ENCODE assay signal across 8 cellular contexts in the genomic region with DNA sequence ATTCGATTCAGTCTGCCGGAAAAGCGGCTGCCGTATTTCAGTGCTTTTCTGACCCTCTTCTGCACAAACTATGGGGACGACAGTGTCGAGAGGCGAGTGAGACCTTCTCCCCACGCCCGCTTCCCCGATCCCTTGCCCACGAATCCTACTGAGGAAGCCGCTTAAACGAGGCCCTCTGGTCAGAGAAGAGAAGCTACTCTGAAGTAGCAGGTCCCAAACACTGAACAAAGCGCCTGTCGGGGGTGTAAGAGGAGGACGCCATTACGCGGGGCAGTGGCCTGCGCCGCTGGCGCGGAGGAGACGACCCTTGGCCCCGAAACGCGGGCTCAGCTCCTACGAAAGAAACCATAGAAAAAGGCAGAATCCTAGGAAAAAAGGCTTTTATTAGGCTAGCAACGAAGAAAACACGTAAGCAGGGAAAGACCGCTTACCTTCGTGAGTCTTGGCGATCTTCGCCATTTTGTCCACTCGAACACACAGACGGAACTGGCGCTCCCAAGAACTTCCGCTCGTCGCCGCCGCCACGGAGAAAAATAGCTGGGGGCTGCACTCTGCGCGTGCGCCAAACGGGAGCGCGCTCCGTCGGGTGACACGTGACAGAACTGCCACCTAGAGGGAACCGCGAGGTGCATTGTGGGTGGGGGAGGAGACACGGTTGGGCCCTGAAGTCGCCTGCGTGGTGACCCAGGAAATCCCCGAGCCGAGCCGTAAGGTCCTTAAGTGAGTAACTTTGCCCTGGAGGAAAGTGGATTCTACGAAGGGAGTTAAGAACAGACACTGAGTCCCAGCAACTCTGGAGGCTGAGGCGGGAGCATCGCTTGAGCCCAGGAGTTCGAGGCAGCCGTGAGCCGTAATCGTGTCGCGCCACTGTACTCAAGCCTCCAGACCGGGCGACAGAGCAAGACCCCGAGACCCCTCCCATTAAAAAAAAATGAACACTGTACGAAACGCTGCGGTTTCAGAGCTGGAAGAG. TPM values are rescaled to one million over a fixed set of nuclear protein-coding genes. Genes with fewer than 3 reads are reported as not detected.
DNase-seq lines count a peak whose midpoint lies in the region; ATAC-seq and TF ChIP-seq lines count a peak whose summit lies in the region.

A gene with protein sequence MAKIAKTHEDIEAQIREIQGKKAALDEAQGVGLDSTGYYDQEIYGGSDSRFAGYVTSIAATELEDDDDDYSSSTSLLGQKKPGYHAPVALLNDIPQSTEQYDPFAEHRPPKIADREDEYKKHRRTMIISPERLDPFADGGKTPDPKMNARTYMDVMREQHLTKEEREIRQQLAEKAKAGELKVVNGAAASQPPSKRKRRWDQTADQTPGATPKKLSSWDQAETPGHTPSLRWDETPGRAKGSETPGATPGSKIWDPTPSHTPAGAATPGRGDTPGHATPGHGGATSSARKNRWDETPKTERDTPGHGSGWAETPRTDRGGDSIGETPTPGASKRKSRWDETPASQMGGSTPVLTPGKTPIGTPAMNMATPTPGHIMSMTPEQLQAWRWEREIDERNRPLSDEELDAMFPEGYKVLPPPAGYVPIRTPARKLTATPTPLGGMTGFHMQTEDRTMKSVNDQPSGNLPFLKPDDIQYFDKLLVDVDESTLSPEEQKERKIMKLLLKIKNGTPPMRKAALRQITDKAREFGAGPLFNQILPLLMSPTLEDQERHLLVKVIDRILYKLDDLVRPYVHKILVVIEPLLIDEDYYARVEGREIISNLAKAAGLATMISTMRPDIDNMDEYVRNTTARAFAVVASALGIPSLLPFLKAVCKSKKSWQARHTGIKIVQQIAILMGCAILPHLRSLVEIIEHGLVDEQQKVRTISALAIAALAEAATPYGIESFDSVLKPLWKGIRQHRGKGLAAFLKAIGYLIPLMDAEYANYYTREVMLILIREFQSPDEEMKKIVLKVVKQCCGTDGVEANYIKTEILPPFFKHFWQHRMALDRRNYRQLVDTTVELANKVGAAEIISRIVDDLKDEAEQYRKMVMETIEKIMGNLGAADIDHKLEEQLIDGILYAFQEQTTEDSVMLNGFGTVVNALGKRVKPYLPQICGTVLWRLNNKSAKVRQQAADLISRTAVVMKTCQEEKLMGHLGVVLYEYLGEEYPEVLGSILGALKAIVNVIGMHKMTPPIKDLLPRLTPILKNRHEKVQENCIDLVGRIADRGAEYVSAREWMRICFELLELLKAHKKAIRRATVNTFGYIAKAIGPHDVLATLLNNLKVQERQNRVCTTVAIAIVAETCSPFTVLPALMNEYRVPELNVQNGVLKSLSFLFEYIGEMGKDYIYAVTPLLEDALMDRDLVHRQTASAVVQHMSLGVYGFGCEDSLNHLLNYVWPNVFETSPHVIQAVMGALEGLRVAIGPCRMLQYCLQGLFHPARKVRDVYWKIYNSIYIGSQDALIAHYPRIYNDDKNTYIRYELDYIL (minus strand): TSS at position 488 of the 973 bp plus-strand sequence. CDS start 29 bp downstream, at position 459.

- H3K36me3 ChIP-seq in kidney epithelial cell (ENCODE audit: control insufficient read depth, insufficient read depth, low read length) = no peaks in the 10 kb centered on the region

- peak within 1 kb of the TSS; percentile 98 for H3K4me3 Mint-ChIP-seq in activated CD4-positive, alpha-beta T cell treated with anti-CD3 and anti-CD28 coated beads for 36 hours

- TF ChIP-seq CTCF in choroid plexus epithelial cell (conservative IDR thresholded peaks at IDR 0.05; ENCODE audit: low read depth, low read length) (no peak), kidney epithelial cell (IDR thresholded peaks at IDR 0.05; ENCODE audit: insufficient read depth, low read length, poor library complexity, severe bottlenecking) (no peak)

- peak within 1 kb of the TSS; percentile 99 for H3K4me3 ChIP-seq in choroid plexus epithelial cell (ENCODE audit: low read depth, low read length)
- H3K4me3 ChIP-seq in kidney epithelial cell (ENCODE audit: low read depth, low read length) = peak within 1 kb of the TSS; percentile 91

- no peaks in the 10 kb centered on the region for H3K9me3 Mint-ChIP-seq in activated CD4-positive, alpha-beta T cell treated with anti-CD3 and anti-CD28 coated beads for 36 hours (ENCODE audit: low read depth)

- H3K4me1 Mint-ChIP-seq in activated CD4-positive, alpha-beta T cell treated with anti-CD3 and anti-CD28 coated beads for 36 hours = peaks cover 44% of the 10 kb centered on the region

- ATAC-seq in HG03442 (IDR thresholded peaks at IDR 0.05; ENCODE audit: unreplicated experiment) = peak; percentile 89
- ATAC-seq in activated CD4-positive, alpha-beta T cell treated with anti-CD3 and anti-CD28 coated beads for 36 hours = peak; percentile 94

- H3K27ac Mint-ChIP-seq in activated CD4-positive, alpha-beta T cell treated with anti-CD3 and anti-CD28 coated beads for 36 hours = peak within 1 kb of the TSS; percentile 99

- POLR2A ChIA-PET in activated CD4-positive, alpha-beta T cell treated with anti-CD3 and anti-CD28 coated beads for 36 hours (lab: Charles Lee) = interaction anchor here (0.7 to 2.2 kb wide), 6 partner anchors 10 to 80 kb away, joined by 3 to 21 read pairs (median 4); a partner anchor contains a TSS

- DNase-seq in Ammon's horn (ENCODE audit: low spot score) = peak; percentile 98
- DNase-seq in GM19238 (ENCODE audit: insufficient read length, low spot score) = peak; percentile 87
- peak; percentile 94 to 95 for DNase-seq in NCI-H524 (lab: John Stamatoyannopoulos, UW)
- peak; percentile 100 for DNase-seq in activated CD4-positive, alpha-beta T cell treated with anti-CD3 and anti-CD28 coated beads for 36 hours
- peak; percentile 99 for DNase-seq in choroid plexus epithelial cell (ENCODE audit: low read depth)
- peak; percentile 94 for DNase-seq in kidney epithelial cell (ENCODE audit: low read depth)
- peak; percentile 98 to 99 for DNase-seq in stimulated activated CD4-positive, alpha-beta T cell treated with anti-CD3 and anti-CD28 coated beads, Interleukin-15, amount 100 ng/mL, for 48 hours (ENCODE audit: low read depth in 2 of 2)

- no peaks in the 10 kb centered on the region for H3K27me3 Mint-ChIP-seq in activated CD4-positive, alpha-beta T cell treated with anti-CD3 and anti-CD28 coated beads for 36 hours

- intact Hi-C loops in activated CD4-positive, alpha-beta T cell treated with anti-CD3 and anti-CD28 coated beads for 36 hours (cut with DNase I, micrococcal nuclease) = loop anchor here (1.0 to 10.0 kb wide), 11 partner anchors 18 to 1270 kb away; a partner anchor contains a TSS

- CTCF ChIA-PET in activated CD4-positive, alpha-beta T cell treated with anti-CD3 and anti-CD28 coated beads for 36 hours (lab: Charles Lee) = interaction anchor here (0.6 to 1.4 kb wide), 5 partner anchors 12 to 71 kb away, joined by 3 to 9 read pairs (median 4); a partner anchor contains a TSS

- no peaks in the 10 kb centered on the region for H3K27me3 ChIP-seq in kidney epithelial cell (ENCODE audit: control insufficient read depth, insufficient read depth, low read length)

- H3K36me3 Mint-ChIP-seq in activated CD4-positive, alpha-beta T cell treated with anti-CD3 and anti-CD28 coated beads for 36 hours (ENCODE audit: low read depth) = peaks cover 25% of the 10 kb centered on the region

RNA-seq across cellular contexts. Expression of the gene that starts here (rescaled TPM):
- total RNA-seq in activated CD4-positive, alpha-beta T cell treated with anti-CD3 and anti-CD28 coated beads for 36 hours = 100 to 1,000 TPM; 262 to 277 TPM
- total RNA-seq in kidney epithelial cell = 141 and 148 TPM in 2 replicates

Comparison
In these comparisons a context has a peak if more than half of its experiments do, and no peak if none do; other contexts are left out.
1. Peak in every context shown above with its lines: DNase-seq, ATAC-seq and H3K4me3 ChIP-seq.